ENCODE assay signal across 8 cellular contexts in genomic region chr2:112053917-112054846, GRCh38. TPM values are rescaled to one million over a fixed set of nuclear protein-coding genes. Genes with fewer than 3 reads are reported as not detected.
DNase-seq lines count a peak whose midpoint lies in the region; ATAC-seq and TF ChIP-seq lines count a peak whose summit lies in the region.

No MANE protein-coding gene starts in this region.

- peaks cover 25% of the 10 kb centered on the region for H3K4me1 ChIP-seq in mucosa of stomach (ENCODE audit: control insufficient read depth, insufficient read depth, low read length)

- peaks cover 30 to 34% (median 32%) of the 10 kb centered on the region in 3 donors for H3K4me1 Mint-ChIP-seq in IgD-negative memory B cell

- H3K9me3 Mint-ChIP-seq in IgD-negative memory B cell, result no peaks in the 10 kb centered on the region

- no peaks in the 10 kb centered on the region for H3K27me3 ChIP-seq in mucosa of stomach (ENCODE audit: control insufficient read depth, insufficient read depth, low read length)

- H3K36me3 Mint-ChIP-seq in IgD-negative memory B cell, result no peaks in the 10 kb centered on the region

- H3K27ac Mint-ChIP-seq in IgD-negative memory B cell, result peak overlapping the region; percentile 86 to 97 (median 95)

- H3K27me3 Mint-ChIP-seq in IgD-negative memory B cell, result no peaks in the 10 kb centered on the region

- no peak for TF ChIP-seq CTCF in epithelial cell of proximal tubule (conservative IDR thresholded peaks at IDR 0.05; ENCODE audit: low read depth, low read length)

- H3K4me3 ChIP-seq in epithelial cell of proximal tubule (ENCODE audit: low read depth, low read length), result peak overlapping the region; percentile 68
- peak overlapping the region; percentile 40 for H3K4me3 ChIP-seq in mucosa of stomach (ENCODE audit: low read length)

- no peaks in the 10 kb centered on the region for H3K36me3 ChIP-seq in mucosa of stomach (ENCODE audit: control insufficient read depth, insufficient read depth, low read length)

- peak overlapping the region; percentile 57 for H3K9ac ChIP-seq in mucosa of stomach (ENCODE audit: low read length)

- DNase-seq in DMS 273 (lab: John Stamatoyannopoulos, UW; ENCODE audit: unreplicated experiment) (peak; percentile 98), OCI-M1 (lab: John Stamatoyannopoulos, UW) (peak; percentile 98), activated T-cell treated with anti-CD3 and anti-CD28 coated beads for 48 hours (ENCODE audit: low read depth) (peak; percentile 97), epithelial cell of proximal tubule (ENCODE audit: low read depth) (no peak)
- DNase-seq in stimulated activated CD8-positive, alpha-beta memory T cell treated with anti-CD3 and anti-CD28 coated beads, Interleukin-4, amount 100 ng/mL, for 4 hours (ENCODE audit: low read depth in 2 of 2, low spot score in 1 of 2), result peak; percentile 94 to 97

- H3K9me3 ChIP-seq in mucosa of stomach (ENCODE audit: control insufficient read depth, low read length), result no peaks in the 10 kb centered on the region

- peak overlapping the region; percentile 83 to 100 (median 96) for H3K4me3 Mint-ChIP-seq in IgD-negative memory B cell

- ATAC-seq in GM21529 (IDR thresholded peaks at IDR 0.05; ENCODE audit: unreplicated experiment), result peak; percentile 55

RNA-seq across cellular contexts. Expression of gene TMEM87B, which starts 0.9 kb away (rescaled TPM):
- polyA plus RNA-seq in IgD-negative memory B cell, result 11.0 TPM
- 11.7 and 20.8 TPM in 2 replicates for total RNA-seq in epithelial cell of proximal tubule
